ENCODE assay signal across 29 cellular contexts in the genomic region with DNA sequence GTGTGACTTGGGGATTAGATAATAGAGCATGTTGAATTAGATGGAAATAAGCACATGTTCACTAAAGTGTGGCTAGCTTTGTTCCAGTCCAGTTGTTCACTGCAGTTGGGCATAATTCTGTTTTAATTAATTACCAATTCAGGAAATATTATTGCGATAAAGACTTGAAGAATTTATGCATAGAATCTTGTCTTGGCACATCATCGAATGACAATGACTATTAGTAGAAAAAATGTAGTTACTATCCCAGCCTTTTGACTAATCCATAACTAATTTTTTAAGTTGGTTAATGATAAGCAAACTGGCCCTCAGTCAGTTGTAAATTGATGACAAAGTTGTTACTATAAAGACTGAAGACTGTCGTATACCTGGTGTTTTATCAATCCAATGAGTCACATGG. TPM values are rescaled to one million over a fixed set of nuclear protein-coding genes. Genes with fewer than 3 reads are reported as not detected.
DNase-seq lines count a peak whose midpoint lies in the region; ATAC-seq and FAIRE-seq lines count a peak whose summit lies in the region.
"Had no signal": no experiment of that assay in that cellular context is flagged by ENCODE, and none has a peak within 500 bp of the region (broad histone marks: within the 10 kb centered on the region; RNA-seq: fewer than 3 reads in every experiment).

No MANE protein-coding gene starts in this region.

- no peak overlapping the region for H3K4me3 Mint-ChIP-seq in activated CD4-positive, alpha-beta T cell treated with anti-CD3 and anti-CD28 coated beads, Interleukin-2, amount 10 ng/mL, durations not matched to agents 24 days and 14 days
- no peak overlapping the region for H3K4me3 Mint-ChIP-seq in activated CD4-positive, alpha-beta T cell treated with anti-CD3 and anti-CD28 coated beads for 36 hours
- H3K4me3 Mint-ChIP-seq in immature natural killer cell, result peak overlapping the region in 2 of 5 donors; percentile 12 to 16
- H3K4me3 Mint-ChIP-seq: activated CD4-positive, alpha-beta T cell treated with anti-CD3 and anti-CD28 coated beads, Interleukin-2, amount 10 ng/mL, durations not matched to agents 7 days and 5 days; activated T-cell treated with anti-CD3 and anti-CD28 coated beads, Interleukin-2, amount 50 U/mL, for 4 hours; stimulated activated naive B cell treated with anti-CD40 and anti-IgM and Interleukin-4, amounts not matched to agents 10 μg/mL and 1 μg/mL and 100 μg/mL, for 72 hours had no signal

- H3K27me3 Mint-ChIP-seq in activated CD4-positive, alpha-beta T cell treated with anti-CD3 and anti-CD28 coated beads, Interleukin-2, amount 10 ng/mL, durations not matched to agents 24 days and 14 days, result no peaks in the 10 kb centered on the region
- H3K27me3 Mint-ChIP-seq in activated CD4-positive, alpha-beta T cell treated with anti-CD3 and anti-CD28 coated beads for 36 hours, result no peaks in the 10 kb centered on the region
- no peaks in the 10 kb centered on the region for H3K27me3 Mint-ChIP-seq in immature natural killer cell (ENCODE audit: low read depth in 3 of 3)
- H3K27me3 Mint-ChIP-seq: activated CD4-positive, alpha-beta T cell treated with anti-CD3 and anti-CD28 coated beads, Interleukin-2, amount 10 ng/mL, durations not matched to agents 7 days and 5 days; progenitor cell of endocrine pancreas; stimulated activated naive B cell treated with anti-CD40 and anti-IgM and Interleukin-4, amounts not matched to agents 10 μg/mL and 1 μg/mL and 100 μg/mL, for 72 hours had no signal

- CTCF ChIA-PET in activated CD4-positive, alpha-beta T cell treated with anti-CD3 and anti-CD28 coated beads for 36 hours (lab: Charles Lee), result interaction anchor here (0.8 to 1.6 kb wide), 2 partner anchors 16 to 215 kb away, joined by 4 to 6 read pairs; no protein-coding TSS in a partner anchor

- peak; percentile 90 for FAIRE-seq in RCC 7860 (lab: Jason Lieb, UNC)
- FAIRE-seq: HTR-8/SVneo had no signal

- POLR2A ChIA-PET in activated CD4-positive, alpha-beta T cell treated with anti-CD3 and anti-CD28 coated beads for 36 hours (lab: Charles Lee), result no interaction called here

- intact Hi-C loops in activated CD4-positive, alpha-beta T cell treated with anti-CD3 and anti-CD28 coated beads, Interleukin-2, amount 10 ng/mL, durations not matched to agents 24 days and 14 days (cut with micrococcal nuclease), result no loop called here
- intact Hi-C loops in activated CD4-positive, alpha-beta T cell treated with anti-CD3 and anti-CD28 coated beads for 36 hours (cut with DNase I, micrococcal nuclease), result no loop called here

- H3K4me1 Mint-ChIP-seq in activated CD4-positive, alpha-beta T cell treated with anti-CD3 and anti-CD28 coated beads, Interleukin-2, amount 10 ng/mL, durations not matched to agents 24 days and 14 days, result peaks cover 45% of the 10 kb centered on the region
- H3K4me1 Mint-ChIP-seq in activated CD4-positive, alpha-beta T cell treated with anti-CD3 and anti-CD28 coated beads for 36 hours, result peaks cover 61% of the 10 kb centered on the region
- H3K4me1 Mint-ChIP-seq in immature natural killer cell, result peaks cover 84 to 100% of the 10 kb centered on the region in 2 donors

- no peaks in the 10 kb centered on the region for H3K9me3 Mint-ChIP-seq in activated CD4-positive, alpha-beta T cell treated with anti-CD3 and anti-CD28 coated beads, Interleukin-2, amount 10 ng/mL, durations not matched to agents 24 days and 14 days
- H3K9me3 Mint-ChIP-seq in activated CD4-positive, alpha-beta T cell treated with anti-CD3 and anti-CD28 coated beads for 36 hours (ENCODE audit: low read depth), result peaks cover 4% of the 10 kb centered on the region
- no peaks in the 10 kb centered on the region for H3K9me3 Mint-ChIP-seq in immature natural killer cell
- H3K9me3 Mint-ChIP-seq: activated T-cell treated with anti-CD3 and anti-CD28 coated beads, Interleukin-2, amount 50 U/mL, for 4 hours had no signal

- no peak for ATAC-seq in activated CD4-positive, alpha-beta T cell treated with anti-CD3 and anti-CD28 coated beads for 36 hours
- ATAC-seq in left lobe of liver (no peak), HG02840 (IDR thresholded peaks at IDR 0.05; ENCODE audit: low FRiP score, unreplicated experiment) (no peak), GM21825 (IDR thresholded peaks at IDR 0.05; ENCODE audit: unreplicated experiment) (no peak)
- ATAC-seq: activated T-cell treated with anti-CD3 and anti-CD28 coated beads, Interleukin-2, amount 50 U/mL, for 4 hours; heart right ventricle; sciatic nerve; stimulated activated naive B cell treated with anti-CD40 and anti-IgM and Interleukin-4, amounts not matched to agents 10 μg/mL and 1 μg/mL and 100 μg/mL, for 72 hours had no signal

- DNase-seq in activated CD4-positive, alpha-beta T cell treated with anti-CD3 and anti-CD28 coated beads, Interleukin-2, amount 10 ng/mL, durations not matched to agents 24 days and 14 days, result peak; percentile 8
- DNase-seq in activated CD4-positive, alpha-beta T cell treated with anti-CD3 and anti-CD28 coated beads for 36 hours, result no peak
- peak; percentile 47 for DNase-seq in RCC 7860 (ENCODE audit: low spot score)
- DNase-seq in immature natural killer cell, result no peak
- DNase-seq in left lobe of liver (ENCODE audit: low spot score), result no peak
- no peak for DNase-seq in HK-2 (ENCODE audit: unreplicated experiment)
- DNase-seq: 8988T; activated CD4-positive, alpha-beta T cell treated with anti-CD3 and anti-CD28 coated beads, Interleukin-2, amount 10 ng/mL, durations not matched to agents 7 days and 5 days; activated naive CD4-positive, alpha-beta T cell; activated T-cell treated with anti-CD3 and anti-CD28 coated beads, Interleukin-2, amount 50 U/mL, for 4 hours; amniotic stem cell; GF-D8; HCEC 1CT; heart right ventricle; KBM-7; MM.1S; NCI-H1417 treated with DMSO at 0.1 percent for 48 hours; NCI-H2107; NCI-H446 treated with DMSO at 0.1 percent for 48 hours; OCI-M1; stimulated activated CD4-positive, alpha-beta T cell treated with anti-CD3 and anti-CD28 coated beads, Interleukin-12 subunit alpha, Interleukin-12 subunit beta, amount 100 ng/mL, for 4 hours; stimulated activated CD4-positive, alpha-beta T cell treated with anti-CD3 and anti-CD28 coated beads, Interleukin-4, amount 100 ng/mL, for 1 hour; stimulated activated naive B cell treated with anti-CD40 and anti-IgM and Interleukin-4, amounts not matched to agents 10 μg/mL and 1 μg/mL and 100 μg/mL, for 72 hours; WERI-Rb-1 had no signal

- no peak overlapping the region for H3K27ac Mint-ChIP-seq in activated CD4-positive, alpha-beta T cell treated with anti-CD3 and anti-CD28 coated beads, Interleukin-2, amount 10 ng/mL, durations not matched to agents 24 days and 14 days
- H3K27ac Mint-ChIP-seq in activated CD4-positive, alpha-beta T cell treated with anti-CD3 and anti-CD28 coated beads for 36 hours, result no peak overlapping the region
- peak overlapping the region in 5 of 6 donors; percentile 35 to 85 (median 67) for H3K27ac Mint-ChIP-seq in immature natural killer cell
- H3K27ac Mint-ChIP-seq: activated CD4-positive, alpha-beta T cell treated with anti-CD3 and anti-CD28 coated beads, Interleukin-2, amount 10 ng/mL, durations not matched to agents 7 days and 5 days; progenitor cell of endocrine pancreas; stimulated activated naive B cell treated with anti-CD40 and anti-IgM and Interleukin-4, amounts not matched to agents 10 μg/mL and 1 μg/mL and 100 μg/mL, for 72 hours had no signal

- peaks cover 31% of the 10 kb centered on the region for H3K36me3 Mint-ChIP-seq in activated CD4-positive, alpha-beta T cell treated with anti-CD3 and anti-CD28 coated beads, Interleukin-2, amount 10 ng/mL, durations not matched to agents 24 days and 14 days (ENCODE audit: low read depth)
- peaks cover 32% of the 10 kb centered on the region for H3K36me3 Mint-ChIP-seq in activated CD4-positive, alpha-beta T cell treated with anti-CD3 and anti-CD28 coated beads for 36 hours (ENCODE audit: low read depth)
- peaks cover 0 to 7% (median 5%) of the 10 kb centered on the region in 3 donors for H3K36me3 Mint-ChIP-seq in immature natural killer cell

RNA-seq across cellular contexts. Expression of a gene that starts 10.5 kb away (rescaled TPM):
- total RNA-seq in activated CD4-positive, alpha-beta T cell treated with anti-CD3 and anti-CD28 coated beads, Interleukin-2, amount 10 ng/mL, durations not matched to agents 24 days and 14 days, result 38.2 and 39.4 TPM in 2 replicates
- 10 to 100 TPM; 45.8 to 46.7 TPM for total RNA-seq in activated CD4-positive, alpha-beta T cell treated with anti-CD3 and anti-CD28 coated beads for 36 hours
- 10 to 100 TPM; 33.2 to 80.4 (median 39.9) TPM for polyA plus RNA-seq in immature natural killer cell
- 8.4 TPM for total RNA-seq in left lobe of liver

Comparison
In these comparisons a context has a peak if more than half of its experiments do, and no peak if none do; other contexts are left out.
1. DNase-seq: peak in activated CD4-positive, alpha-beta T cell treated with anti-CD3 and anti-CD28 coated beads, Interleukin-2, amount 10 ng/mL, durations not matched to agents 24 days and 14 days (single experiment) and RCC 7860 (single experiment); none in activated CD4-positive, alpha-beta T cell treated with anti-CD3 and anti-CD28 coated beads for 36 hours (single experiment), immature natural killer cell (0 of 3), left lobe of liver (single experiment) and HK-2 (single experiment).
2. H3K27ac Mint-ChIP-seq: peak in immature natural killer cell (5 of 6); none in activated CD4-positive, alpha-beta T cell treated with anti-CD3 and anti-CD28 coated beads, Interleukin-2, amount 10 ng/mL, durations not matched to agents 24 days and 14 days (single experiment) and activated CD4-positive, alpha-beta T cell treated with anti-CD3 and anti-CD28 coated beads for 36 hours (single experiment).